Comparison of ENCODE assay signal across 1 cellular context in genomic region chr2:62362561-62362960, GRCh38.
TF ChIP-seq lines count a peak whose summit lies in the region.

No MANE protein-coding gene starts in this region.

TF ChIP-seq in GM23338, 12 proteins besides CTCF, POLR2A, EP300 and RAD21 (continued from another document):
- no peak for TF ChIP-seq ZNF462 (CRISPR knock-in tag; IDR thresholded peaks at IDR 0.05)
- no peak for TF ChIP-seq POLR2AphosphoS5 (IDR thresholded peaks at IDR 0.05; ENCODE audit: low read depth)
